In the genomic region with DNA sequence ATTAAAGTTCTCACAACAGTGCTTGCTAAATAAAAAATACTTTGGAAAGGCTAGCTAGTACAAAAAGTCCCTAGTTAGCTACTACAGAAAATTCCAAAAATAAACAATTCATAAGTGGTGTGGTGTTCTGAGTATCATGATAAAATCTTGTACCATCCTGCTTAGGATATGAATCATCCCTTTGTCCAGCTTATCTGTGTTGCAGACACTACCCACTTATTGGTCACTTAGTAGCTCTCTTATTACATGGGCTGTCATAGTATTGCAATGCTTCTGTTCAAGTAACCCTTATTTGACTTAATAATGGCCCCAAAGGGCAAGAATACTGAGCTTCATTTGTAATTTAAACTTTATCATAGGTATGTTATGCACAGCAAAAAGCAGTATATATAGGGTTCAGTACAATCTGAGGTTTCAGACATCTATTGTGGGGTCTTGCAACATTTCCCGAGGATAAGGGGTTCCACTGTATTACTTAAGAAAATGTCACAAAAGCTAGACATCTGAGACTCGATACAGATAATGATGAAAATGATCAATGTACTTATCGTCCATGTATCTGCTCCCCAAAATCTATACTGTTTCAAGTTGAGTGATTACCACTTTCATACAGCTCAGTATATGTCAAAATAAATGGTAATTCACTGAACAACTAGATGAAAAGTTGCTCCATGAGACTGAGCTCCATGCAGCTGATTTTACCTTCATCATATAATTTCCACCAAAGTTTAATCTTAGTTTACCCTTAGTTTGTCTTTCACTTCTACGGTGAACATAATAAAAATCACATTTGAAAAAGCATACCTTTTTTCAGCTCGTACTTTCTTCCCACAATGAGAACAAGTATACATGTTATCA, we compare ENCODE assay signal across 11 cellular contexts.
DNase-seq lines count a peak whose midpoint lies in the region; ATAC-seq and TF ChIP-seq lines count a peak whose summit lies in the region.
"Had no signal": no experiment of that assay in that cellular context is flagged by ENCODE, and none has a peak within 500 bp of the region (broad histone marks: within the 10 kb centered on the region; RNA-seq: fewer than 3 reads in every experiment).

No MANE protein-coding gene starts in this region.

- H3K27ac ChIP-seq in breast epithelium (no peak overlapping the region), gastroesophageal sphincter (no peak overlapping the region)

- POLR2A ChIA-PET in MCF 10A (lab: Yijun Ruan, JAX) = interaction anchor here (0.6 to 1.7 kb wide), 13 partner anchors 9 to 166 kb away, joined by 3 to 5 read pairs (median 3); no protein-coding TSS in a partner anchor

- no peaks in the 10 kb centered on the region for H3K27me3 ChIP-seq in breast epithelium
- no peaks in the 10 kb centered on the region for H3K27me3 ChIP-seq in gastroesophageal sphincter

- no peaks in the 10 kb centered on the region for H3K27me3 Mint-ChIP-seq in MCF 10A (ENCODE audit: insufficient read depth, unreplicated experiment)
- H3K27me3 Mint-ChIP-seq: brain had no signal

- intact Hi-C loops in MCF 10A (cut with micrococcal nuclease) (no loop called here), breast epithelium (cut with DNase I; ENCODE audit: low total_unique reads) (no loop called here)

- no peaks in the 10 kb centered on the region for H3K9me3 ChIP-seq in breast epithelium
- H3K9me3 ChIP-seq in gastroesophageal sphincter = no peaks in the 10 kb centered on the region

- H3K27ac Mint-ChIP-seq in MCF 10A (ENCODE audit: low read depth, unreplicated experiment) = peak overlapping the region; percentile 70
- H3K27ac Mint-ChIP-seq: brain had no signal

- H3K4me3 ChIP-seq in breast epithelium (no peak overlapping the region), fibroblast of the aortic adventitia (ENCODE audit: low read depth, low read length) (no peak overlapping the region), gastroesophageal sphincter (no peak overlapping the region)

- TF ChIP-seq POLR2A in breast epithelium (IDR thresholded peaks at IDR 0.05) = no peak
- no peak for TF ChIP-seq POLR2A in gastroesophageal sphincter (IDR thresholded peaks at IDR 0.05)

- 78 to 92% methylated on average over 5 of the region's 5 CpGs for WGBS in gastroesophageal sphincter (ENCODE audit: low coverage in 1 of 2), 2 donors

- no peaks in the 10 kb centered on the region for H3K36me3 ChIP-seq in breast epithelium
- H3K36me3 ChIP-seq in gastroesophageal sphincter = peaks cover 0 to 74% of the 10 kb centered on the region in 2 donors

- TF ChIP-seq CTCF in MCF 10A (IDR thresholded peaks at IDR 0.05; ENCODE audit: unreplicated experiment) (no peak), breast epithelium (IDR thresholded peaks at IDR 0.05) (no peak), fibroblast of the aortic adventitia (IDR thresholded peaks at IDR 0.05; ENCODE audit: insufficient read depth, low read length) (no peak), gastroesophageal sphincter (IDR thresholded peaks at IDR 0.05) (no peak)

- ATAC-seq in GM21390 (IDR thresholded peaks at IDR 0.05; ENCODE audit: unreplicated experiment) (no peak), HG03097 (IDR thresholded peaks at IDR 0.05; ENCODE audit: low FRiP score, unreplicated experiment) (no peak), gastroesophageal sphincter (no peak)

- CTCF ChIA-PET in MCF 10A (lab: Yijun Ruan, JAX) = interaction anchor here (0.6 kb wide), 1 partner anchor 584 kb away, joined by 3 read pairs; no protein-coding TSS in a partner anchor

- H3K36me3 Mint-ChIP-seq in MCF 10A (ENCODE audit: insufficient read depth, unreplicated experiment) = peaks cover 50% of the 10 kb centered on the region

- DNase-seq in MCF 10A (ENCODE audit: unreplicated experiment) = peak; percentile 64
- DNase-seq in breast epithelium (ENCODE audit: low spot score in 2 of 2) = no peak
- peak; percentile 26 to 73 for DNase-seq in SW 1271 (lab: John Stamatoyannopoulos, UW)
- DNase-seq in fibroblast of the aortic adventitia (ENCODE audit: low read depth) = peak; percentile 75
- DNase-seq in stromal cell of bone marrow (ENCODE audit: low read depth) = peak; percentile 30
- DNase-seq: C1 segment of cervical spinal cord, NCI-H510A had no signal

- peaks cover 32% of the 10 kb centered on the region for H3K4me1 Mint-ChIP-seq in MCF 10A (ENCODE audit: insufficient read depth, unreplicated experiment)
- H3K4me1 Mint-ChIP-seq: brain had no signal

- H3K4me1 ChIP-seq in breast epithelium = no peaks in the 10 kb centered on the region
- H3K4me1 ChIP-seq in gastroesophageal sphincter = no peaks in the 10 kb centered on the region

- no peaks in the 10 kb centered on the region for H3K9me3 Mint-ChIP-seq in MCF 10A (ENCODE audit: unreplicated experiment)
- H3K9me3 Mint-ChIP-seq: brain had no signal

- BruUV-seq in MCF 10A (replicated peaks; lab: Mats Ljungman, UMichigan) = no TSS peak

- peak overlapping the region; percentile 18 for H3K4me3 Mint-ChIP-seq in MCF 10A (ENCODE audit: unreplicated experiment)
- H3K4me3 Mint-ChIP-seq: brain had no signal

- TF ChIP-seq EP300 in gastroesophageal sphincter (IDR thresholded peaks at IDR 0.05) = no peak

Comparison
In these comparisons a context has a peak if more than half of its experiments do, and no peak if none do; other contexts are left out.
1. DNase-seq: peak in MCF 10A (single experiment), SW 1271 (2 of 2), fibroblast of the aortic adventitia (single experiment) and stromal cell of bone marrow (single experiment); none in breast epithelium (0 of 2).